ENCODE assay signal across 9 cellular contexts in the genomic region with DNA sequence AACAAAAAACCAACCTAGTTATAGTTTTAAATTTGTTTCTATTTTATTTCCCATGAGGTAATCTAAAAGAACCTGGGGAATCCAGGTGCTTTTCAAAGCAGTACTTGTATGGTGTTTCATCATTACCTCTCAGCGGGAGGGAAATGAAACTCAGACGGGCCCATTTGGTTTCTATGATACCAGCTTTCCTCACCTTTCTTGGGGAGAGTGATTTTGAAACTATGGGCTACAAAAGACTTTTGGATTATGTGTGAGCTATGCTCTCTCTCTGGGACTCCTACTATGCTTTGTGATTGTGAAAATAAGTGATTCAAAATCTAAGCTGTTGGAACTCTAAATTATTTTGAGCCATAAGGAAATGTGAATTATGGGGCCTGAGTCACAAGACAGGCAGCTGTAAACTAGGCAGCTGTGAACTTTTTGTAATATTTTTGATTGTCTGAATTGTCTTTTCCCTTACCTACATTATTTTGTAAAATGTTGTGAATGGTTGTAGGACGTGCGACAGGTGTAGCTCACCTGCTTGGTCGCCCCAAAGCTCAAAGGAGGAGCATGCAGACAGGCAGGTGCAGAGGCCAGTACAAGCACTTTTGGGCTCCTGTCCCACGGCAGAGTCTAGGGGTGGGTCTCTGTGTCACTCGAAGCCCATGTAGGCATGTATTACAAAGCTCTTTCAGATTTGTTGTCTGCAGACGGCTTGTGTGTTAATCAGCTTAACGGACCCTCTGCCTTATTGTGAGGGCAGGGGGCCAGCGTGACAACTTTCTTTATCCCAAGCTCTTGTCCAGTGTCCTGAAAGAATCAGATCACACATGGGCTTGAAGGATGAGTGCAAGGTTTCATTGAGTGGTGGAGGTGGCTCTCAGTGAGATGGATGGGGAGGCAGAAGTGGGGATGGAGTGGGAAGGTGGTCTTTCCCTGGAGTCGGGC.
DNase-seq lines count a peak whose midpoint lies in the region; ATAC-seq and TF ChIP-seq lines count a peak whose summit lies in the region.
"Had no signal": no experiment of that assay in that cellular context is flagged by ENCODE, and none has a peak within 500 bp of the region (broad histone marks: within the 10 kb centered on the region; RNA-seq: fewer than 3 reads in every experiment).

No MANE protein-coding gene starts in this region.

- no peak for TF ChIP-seq POLR2A in uterus (IDR thresholded peaks at IDR 0.05)

- H3K27ac ChIP-seq in foreskin keratinocyte, result peak overlapping the region; percentile 43
- H3K27ac ChIP-seq in upper lobe of right lung, result no peak overlapping the region
- H3K27ac ChIP-seq in dorsolateral prefrontal cortex, result no peak overlapping the region
- no peak overlapping the region for H3K27ac ChIP-seq in uterus

- intact Hi-C loops in upper lobe of right lung (cut with DNase I) (no loop called here), dorsolateral prefrontal cortex (cut with DNase I) (no loop called here), uterus (cut with DNase I; ENCODE audit: low total_unique reads) (no loop called here)

- ATAC-seq in GM18517 (IDR thresholded peaks at IDR 0.05; ENCODE audit: unreplicated experiment) (peak; percentile 59), GM21526 (IDR thresholded peaks at IDR 0.05; ENCODE audit: low FRiP score, unreplicated experiment) (peak; percentile 73), HG03521 (IDR thresholded peaks at IDR 0.05; ENCODE audit: unreplicated experiment) (peak; percentile 55), foreskin keratinocyte (peak; percentile 53), upper lobe of right lung (no peak)

- H3K4me1 ChIP-seq in foreskin keratinocyte (peaks cover 40% of the 10 kb centered on the region), upper lobe of right lung (peaks cover 12% of the 10 kb centered on the region), uterus (no peaks in the 10 kb centered on the region)

- H3K9me3 ChIP-seq in upper lobe of right lung, result no peaks in the 10 kb centered on the region
- no peaks in the 10 kb centered on the region for H3K9me3 ChIP-seq in uterus

- TF ChIP-seq CTCF in foreskin keratinocyte (conservative IDR thresholded peaks at IDR 0.05) (no peak), upper lobe of right lung (IDR thresholded peaks at IDR 0.05) (no peak), dorsolateral prefrontal cortex (IDR thresholded peaks at IDR 0.05 in 54 of 56, conservative IDR thresholded peaks at IDR 0.05 in 2 of 56; ENCODE audit: low read depth in 1 of 56, partially characterized antibody in 56 of 56) (no peak), uterus (IDR thresholded peaks at IDR 0.05) (no peak)

- H3K4me3 ChIP-seq in upper lobe of right lung (no peak overlapping the region), dorsolateral prefrontal cortex (no peak overlapping the region), uterus (no peak overlapping the region)
- H3K4me3 ChIP-seq: skin epidermis had no signal

- H3K27me3 ChIP-seq in foreskin keratinocyte, result no peaks in the 10 kb centered on the region
- no peaks in the 10 kb centered on the region for H3K27me3 ChIP-seq in upper lobe of right lung
- peaks cover 0 to 5% (median 0%) of the 10 kb centered on the region in 45 donors for H3K27me3 ChIP-seq in dorsolateral prefrontal cortex
- H3K27me3 ChIP-seq in uterus, result no peaks in the 10 kb centered on the region

- H3K36me3 ChIP-seq in upper lobe of right lung, result no peaks in the 10 kb centered on the region
- no peaks in the 10 kb centered on the region for H3K36me3 ChIP-seq in uterus

- DNase-seq in foreskin keratinocyte, result peak in 1 of 2 donors; percentile 70
- no peak for DNase-seq in cerebellar cortex (ENCODE audit: low spot score)
- no peak for DNase-seq in upper lobe of right lung
- DNase-seq in dorsolateral prefrontal cortex, result no peak
- DNase-seq in uterus, result no peak
